21 cellular contexts compared by ENCODE assay signal in the genomic region with DNA sequence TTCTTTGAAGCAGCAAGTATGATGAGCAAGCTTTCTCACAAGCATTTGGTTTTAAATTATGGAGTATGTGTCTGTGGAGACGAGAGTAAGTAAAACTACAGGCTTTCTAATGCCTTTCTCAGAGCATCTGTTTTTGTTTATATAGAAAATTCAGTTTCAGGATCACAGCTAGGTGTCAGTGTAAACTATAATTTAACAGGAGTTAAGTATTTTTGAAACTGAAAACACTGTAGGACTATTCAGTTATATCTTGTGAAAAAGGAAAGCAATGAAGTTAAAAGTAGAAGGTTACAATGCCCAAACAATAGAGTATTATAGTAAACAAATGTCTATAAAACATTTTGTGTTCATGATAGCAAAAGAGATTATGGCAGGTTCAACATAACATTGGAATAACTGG.
DNase-seq lines count a peak whose midpoint lies in the region; ATAC-seq, FAIRE-seq and TF ChIP-seq lines count a peak whose summit lies in the region.
"Had no signal": no experiment of that assay in that cellular context is flagged by ENCODE, and none has a peak within 500 bp of the region (broad histone marks: within the 10 kb centered on the region; RNA-seq: fewer than 3 reads in every experiment).

No MANE protein-coding gene starts in this region.

- no peak overlapping the region for H3K27ac ChIP-seq in CD4-positive, alpha-beta memory T cell (ENCODE audit: low read depth, low read length)
- no peak overlapping the region for H3K27ac ChIP-seq in breast epithelium
- H3K27ac ChIP-seq: colonic mucosa, hepatocyte, KMS-11, skin epidermis had no signal

- peak; percentile 0 for DNase-seq in GM12864 (ENCODE audit: low read depth)
- DNase-seq in NAMALWA (ENCODE audit: low spot score), result peak; percentile 15
- DNase-seq in hippocampal formation (lab: John Stamatoyannopoulos, UW), result no peak
- DNase-seq in CD4-positive, alpha-beta memory T cell, result no peak
- no peak for DNase-seq in breast epithelium (ENCODE audit: low spot score in 2 of 2)
- no peak for DNase-seq in activated naive CD4-positive, alpha-beta T cell (lab: John Stamatoyannopoulos, UW)
- DNase-seq: BE2C; colonic mucosa; GDM1; mesendoderm; naive thymus-derived CD8-positive, alpha-beta T cell; NCI-H1105 treated with DMSO at 0.1 percent for 48 hours; NCI-H69; RPMI8226; stimulated activated CD8-positive, alpha-beta memory T cell treated with anti-CD3 and anti-CD28 coated beads, Interleukin-4, amount 100 ng/mL, for 48 hours had no signal

- no peaks in the 10 kb centered on the region for H3K9me3 Mint-ChIP-seq in CD4-positive, alpha-beta memory T cell
- H3K9me3 Mint-ChIP-seq: naive thymus-derived CD8-positive, alpha-beta T cell had no signal

- H3K9me3 ChIP-seq in CD4-positive, alpha-beta memory T cell (ENCODE audit: control insufficient read depth in 1 of 2, low read length in 2 of 2), result no peaks in the 10 kb centered on the region
- H3K9me3 ChIP-seq in breast epithelium, result no peaks in the 10 kb centered on the region
- H3K9me3 ChIP-seq: BE2C, colonic mucosa had no signal

- H3K4me3 Mint-ChIP-seq in CD4-positive, alpha-beta memory T cell, result no peak overlapping the region
- H3K4me3 Mint-ChIP-seq: naive thymus-derived CD8-positive, alpha-beta T cell had no signal

- CTCF ChIA-PET in CD4-positive, alpha-beta memory T cell (lab: Charles Lee; ENCODE audit: partially characterized antibody), result no interaction called here

- H3K27me3 ChIP-seq in CD4-positive, alpha-beta memory T cell (ENCODE audit: insufficient read depth, low read length), result no peaks in the 10 kb centered on the region
- H3K27me3 ChIP-seq in breast epithelium, result no peaks in the 10 kb centered on the region
- H3K27me3 ChIP-seq: BE2C, colonic mucosa, hepatocyte had no signal

- TF ChIP-seq POLR2A in breast epithelium (IDR thresholded peaks at IDR 0.05), result no peak

- peak; percentile 53 for ATAC-seq in GM21367 (IDR thresholded peaks at IDR 0.05; ENCODE audit: unreplicated experiment)
- ATAC-seq: naive thymus-derived CD8-positive, alpha-beta T cell had no signal

- H3K4me3 ChIP-seq in GM12864 (ENCODE audit: low read depth, low read length) (no peak overlapping the region), breast epithelium (no peak overlapping the region)
- no peak overlapping the region for H3K4me3 ChIP-seq in CD4-positive, alpha-beta memory T cell (ENCODE audit: low read length in 2 of 2)
- H3K4me3 ChIP-seq: colonic mucosa, hepatocyte, skin epidermis had no signal

- H3K36me3 ChIP-seq in CD4-positive, alpha-beta memory T cell (ENCODE audit: insufficient read depth, low read length), result peaks cover 13% of the 10 kb centered on the region
- H3K36me3 ChIP-seq in breast epithelium, result no peaks in the 10 kb centered on the region
- H3K36me3 ChIP-seq: BE2C had no signal

- H3K27me3 Mint-ChIP-seq in CD4-positive, alpha-beta memory T cell, result no peaks in the 10 kb centered on the region
- H3K27me3 Mint-ChIP-seq: naive thymus-derived CD8-positive, alpha-beta T cell; progenitor cell of endocrine pancreas had no signal

- H3K4me1 ChIP-seq in CD4-positive, alpha-beta memory T cell (ENCODE audit: insufficient read depth, low read length), result no peaks in the 10 kb centered on the region
- no peaks in the 10 kb centered on the region for H3K4me1 ChIP-seq in breast epithelium
- H3K4me1 ChIP-seq: BE2C, colonic mucosa had no signal

- TF ChIP-seq CTCF in GM12864 (IDR thresholded peaks at IDR 0.05; ENCODE audit: low read depth, low read length, missing control alignments), result peak; percentile 6
- TF ChIP-seq CTCF in breast epithelium (IDR thresholded peaks at IDR 0.05), result no peak

- peak; percentile 71 for FAIRE-seq in endometrium (lab: Jason Lieb, UNC)

- H3K27ac Mint-ChIP-seq in CD4-positive, alpha-beta memory T cell, result no peak overlapping the region
- H3K27ac Mint-ChIP-seq: progenitor cell of endocrine pancreas had no signal

- H3K4me1 Mint-ChIP-seq in CD4-positive, alpha-beta memory T cell, result peaks cover 0 to 2% (median 0%) of the 10 kb centered on the region in 4 donors
- H3K4me1 Mint-ChIP-seq: naive thymus-derived CD8-positive, alpha-beta T cell had no signal

- intact Hi-C loops in CD4-positive, alpha-beta memory T cell (cut with micrococcal nuclease), result loop anchor here (10.0 kb wide), 1 partner anchor 309 kb away; no protein-coding TSS in a partner anchor
- intact Hi-C loops in breast epithelium (cut with DNase I; ENCODE audit: low total_unique reads), result no loop called here

- H3K36me3 Mint-ChIP-seq in CD4-positive, alpha-beta memory T cell, result peaks cover 47 to 65% of the 10 kb centered on the region in 2 donors

- POLR2A ChIA-PET in CD4-positive, alpha-beta memory T cell (lab: Charles Lee; ENCODE audit: partially characterized antibody), result no interaction called here

Comparison
In these comparisons a context has a peak if more than half of its experiments do, and no peak if none do; other contexts are left out.
1. DNase-seq: peak in GM12864 (single experiment) and NAMALWA (single experiment); none in hippocampal formation (0 of 2), CD4-positive, alpha-beta memory T cell (0 of 5), breast epithelium (0 of 2) and activated naive CD4-positive, alpha-beta T cell (0 of 4).